ENCODE assay signal across 1 cellular context in genomic region chr19:12365372-12366162, GRCh38.
A peak's percentile ranks its signal among the peaks of the same experiment; 100 is the strongest.
TF ChIP-seq lines count a peak whose summit lies in the region.

Gene ZNF442 (minus strand): TSS chr19:12365683. CDS start chr19:12363631, 2,052 bp downstream.

TF ChIP-seq in HepG2, 621 proteins besides CTCF, POLR2A, EP300 and RAD21 (continued from another document and continues in another):
- TF ChIP-seq, protein P1, sequence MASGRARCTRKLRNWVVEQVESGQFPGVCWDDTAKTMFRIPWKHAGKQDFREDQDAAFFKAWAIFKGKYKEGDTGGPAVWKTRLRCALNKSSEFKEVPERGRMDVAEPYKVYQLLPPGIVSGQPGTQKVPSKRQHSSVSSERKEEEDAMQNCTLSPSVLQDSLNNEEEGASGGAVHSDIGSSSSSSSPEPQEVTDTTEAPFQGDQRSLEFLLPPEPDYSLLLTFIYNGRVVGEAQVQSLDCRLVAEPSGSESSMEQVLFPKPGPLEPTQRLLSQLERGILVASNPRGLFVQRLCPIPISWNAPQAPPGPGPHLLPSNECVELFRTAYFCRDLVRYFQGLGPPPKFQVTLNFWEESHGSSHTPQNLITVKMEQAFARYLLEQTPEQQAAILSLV (CRISPR knock-in tag; IDR thresholded peaks at IDR 0.05; ENCODE audit: borderline replicate concordance), result no peak
- TF ChIP-seq, protein P2, sequence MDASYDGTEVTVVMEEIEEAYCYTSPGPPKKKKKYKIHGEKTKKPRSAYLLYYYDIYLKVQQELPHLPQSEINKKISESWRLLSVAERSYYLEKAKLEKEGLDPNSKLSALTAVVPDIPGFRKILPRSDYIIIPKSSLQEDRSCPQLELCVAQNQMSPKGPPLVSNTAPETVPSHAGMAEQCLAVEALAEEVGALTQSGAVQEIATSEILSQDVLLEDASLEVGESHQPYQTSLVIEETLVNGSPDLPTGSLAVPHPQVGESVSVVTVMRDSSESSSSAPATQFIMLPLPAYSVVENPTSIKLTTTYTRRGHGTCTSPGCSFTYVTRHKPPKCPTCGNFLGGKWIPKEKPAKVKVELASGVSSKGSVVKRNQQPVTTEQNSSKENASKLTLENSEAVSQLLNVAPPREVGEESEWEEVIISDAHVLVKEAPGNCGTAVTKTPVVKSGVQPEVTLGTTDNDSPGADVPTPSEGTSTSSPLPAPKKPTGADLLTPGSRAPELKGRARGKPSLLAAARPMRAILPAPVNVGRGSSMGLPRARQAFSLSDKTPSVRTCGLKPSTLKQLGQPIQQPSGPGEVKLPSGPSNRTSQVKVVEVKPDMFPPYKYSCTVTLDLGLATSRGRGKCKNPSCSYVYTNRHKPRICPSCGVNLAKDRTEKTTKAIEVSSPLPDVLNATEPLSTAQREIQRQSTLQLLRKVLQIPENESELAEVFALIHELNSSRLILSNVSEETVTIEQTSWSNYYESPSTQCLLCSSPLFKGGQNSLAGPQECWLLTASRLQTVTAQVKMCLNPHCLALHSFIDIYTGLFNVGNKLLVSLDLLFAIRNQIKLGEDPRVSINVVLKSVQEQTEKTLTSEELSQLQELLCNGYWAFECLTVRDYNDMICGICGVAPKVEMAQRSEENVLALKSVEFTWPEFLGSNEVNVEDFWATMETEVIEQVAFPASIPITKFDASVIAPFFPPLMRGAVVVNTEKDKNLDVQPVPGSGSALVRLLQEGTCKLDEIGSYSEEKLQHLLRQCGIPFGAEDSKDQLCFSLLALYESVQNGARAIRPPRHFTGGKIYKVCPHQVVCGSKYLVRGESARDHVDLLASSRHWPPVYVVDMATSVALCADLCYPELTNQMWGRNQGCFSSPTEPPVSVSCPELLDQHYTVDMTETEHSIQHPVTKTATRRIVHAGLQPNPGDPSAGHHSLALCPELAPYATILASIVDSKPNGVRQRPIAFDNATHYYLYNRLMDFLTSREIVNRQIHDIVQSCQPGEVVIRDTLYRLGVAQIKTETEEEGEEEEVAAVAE (CRISPR knock-in tag; IDR thresholded peaks at IDR 0.05; ENCODE audit: borderline replicate concordance), result peak; percentile 51; the same call in 1 of the 2 replicates
- TF ChIP-seq SAP130 (CRISPR knock-in tag; IDR thresholded peaks at IDR 0.05; ENCODE audit: low read depth) (peak; percentile 81), ZNF564 (CRISPR knock-in tag; IDR thresholded peaks at IDR 0.05) (peak; percentile 93; the same call in 1 of the 2 replicates), MEIS2 (CRISPR knock-in tag; IDR thresholded peaks at IDR 0.05) (peak; percentile 67), ZNF484 (CRISPR knock-in tag; IDR thresholded peaks at IDR 0.05; ENCODE audit: borderline replicate concordance, low read depth) (no peak), CBX5 (CRISPR knock-in tag; IDR thresholded peaks at IDR 0.05; ENCODE audit: borderline replicate concordance) (0 out of 2 replicates have a peak, but pooled peaks have one; percentile 71), ZBTB7B (CRISPR knock-in tag; IDR thresholded peaks at IDR 0.05) (peak; percentile 90), MEF2D (CRISPR knock-in tag; IDR thresholded peaks at IDR 0.05) (peak; percentile 51; the same call in 1 of the 2 replicates), ZFP37 (CRISPR knock-in tag; IDR thresholded peaks at IDR 0.05; ENCODE audit: borderline replicate concordance) (0 out of 2 replicates have a peak, but pooled peaks have one; percentile 36), ZSCAN5A (CRISPR knock-in tag; IDR thresholded peaks at IDR 0.05; ENCODE audit: borderline replicate concordance) (peak; percentile 42; the same call in 1 of the 2 replicates), MXD4 (CRISPR knock-in tag; IDR thresholded peaks at IDR 0.05) (peak; percentile 32; the same call in 1 of the 2 replicates), NFE2L1 (CRISPR knock-in tag; IDR thresholded peaks at IDR 0.05; ENCODE audit: borderline replicate concordance) (no peak), ZMYM2 (CRISPR knock-in tag; IDR thresholded peaks at IDR 0.05) (no peak; the same call in 1 of the 2 replicates), ZNF800 (CRISPR knock-in tag; IDR thresholded peaks at IDR 0.05) (no peak), RFXAP (CRISPR knock-in tag; IDR thresholded peaks at IDR 0.05; ENCODE audit: borderline replicate concordance) (0 out of 2 replicates have a peak, but pooled peaks have one; percentile 32), TBX2 (CRISPR knock-in tag; IDR thresholded peaks at IDR 0.05; ENCODE audit: borderline replicate concordance) (peak; percentile 58; the same call in 1 of the 2 replicates), ZNF317 (CRISPR knock-in tag; IDR thresholded peaks at IDR 0.05) (no peak), ZNF562 (CRISPR knock-in tag; IDR thresholded peaks at IDR 0.05; ENCODE audit: borderline replicate concordance) (no peak), ZNF546 (CRISPR knock-in tag; conservative IDR thresholded peaks at IDR 0.05) (no peak; the same call in 1 of the 2 replicates), ZBTB4 (CRISPR knock-in tag; IDR thresholded peaks at IDR 0.05; ENCODE audit: borderline replicate concordance) (no peak), DPF2 (CRISPR knock-in tag; IDR thresholded peaks at IDR 0.05; ENCODE audit: borderline replicate concordance, low read depth) (no peak), ZFP36L1 (CRISPR knock-in tag; IDR thresholded peaks at IDR 0.05) (peak; percentile 90), ZNF615 (CRISPR knock-in tag; IDR thresholded peaks at IDR 0.05; ENCODE audit: borderline replicate concordance) (no peak), PBX3 (CRISPR knock-in tag; IDR thresholded peaks at IDR 0.05; ENCODE audit: borderline replicate concordance) (peak; percentile 36; the same call in 1 of the 2 replicates), SOX5 (CRISPR knock-in tag; IDR thresholded peaks at IDR 0.05; ENCODE audit: borderline replicate concordance) (peak; percentile 17; the same call in 1 of the 2 replicates), ZSCAN9 (CRISPR knock-in tag; IDR thresholded peaks at IDR 0.05; ENCODE audit: borderline replicate concordance) (no peak), STAG1 (CRISPR knock-in tag; IDR thresholded peaks at IDR 0.05) (peak; percentile 79), PHF20 (CRISPR knock-in tag; IDR thresholded peaks at IDR 0.05) (peak; percentile 90), IKZF1 (IDR thresholded peaks at IDR 0.05) (no peak), PITX1 (CRISPR knock-in tag; IDR thresholded peaks at IDR 0.05) (peak; percentile 46; the same call in 1 of the 2 replicates), ZBTB43 (CRISPR knock-in tag; conservative IDR thresholded peaks at IDR 0.05) (0 out of 2 replicates have a peak, but pooled peaks have one; percentile 59), NKX3-1 (CRISPR knock-in tag; IDR thresholded peaks at IDR 0.05) (peak; percentile 65; the same call in 1 of the 2 replicates), ZNF749 (CRISPR knock-in tag; IDR thresholded peaks at IDR 0.05; ENCODE audit: borderline replicate concordance) (0 out of 2 replicates have a peak, but pooled peaks have one; percentile 35), SP4 (CRISPR knock-in tag; IDR thresholded peaks at IDR 0.05) (peak; percentile 93), ZNF441 (CRISPR knock-in tag; IDR thresholded peaks at IDR 0.05; ENCODE audit: borderline replicate concordance) (no peak; the same call in 1 of the 2 replicates)
- TF ChIP-seq, protein P3, sequence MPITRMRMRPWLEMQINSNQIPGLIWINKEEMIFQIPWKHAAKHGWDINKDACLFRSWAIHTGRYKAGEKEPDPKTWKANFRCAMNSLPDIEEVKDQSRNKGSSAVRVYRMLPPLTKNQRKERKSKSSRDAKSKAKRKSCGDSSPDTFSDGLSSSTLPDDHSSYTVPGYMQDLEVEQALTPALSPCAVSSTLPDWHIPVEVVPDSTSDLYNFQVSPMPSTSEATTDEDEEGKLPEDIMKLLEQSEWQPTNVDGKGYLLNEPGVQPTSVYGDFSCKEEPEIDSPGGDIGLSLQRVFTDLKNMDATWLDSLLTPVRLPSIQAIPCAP (CRISPR knock-in tag; IDR thresholded peaks at IDR 0.05; ENCODE audit: low read depth), result no peak
- TF ChIP-seq, protein P4, sequence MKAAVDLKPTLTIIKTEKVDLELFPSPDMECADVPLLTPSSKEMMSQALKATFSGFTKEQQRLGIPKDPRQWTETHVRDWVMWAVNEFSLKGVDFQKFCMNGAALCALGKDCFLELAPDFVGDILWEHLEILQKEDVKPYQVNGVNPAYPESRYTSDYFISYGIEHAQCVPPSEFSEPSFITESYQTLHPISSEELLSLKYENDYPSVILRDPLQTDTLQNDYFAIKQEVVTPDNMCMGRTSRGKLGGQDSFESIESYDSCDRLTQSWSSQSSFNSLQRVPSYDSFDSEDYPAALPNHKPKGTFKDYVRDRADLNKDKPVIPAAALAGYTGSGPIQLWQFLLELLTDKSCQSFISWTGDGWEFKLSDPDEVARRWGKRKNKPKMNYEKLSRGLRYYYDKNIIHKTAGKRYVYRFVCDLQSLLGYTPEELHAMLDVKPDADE (CRISPR knock-in tag; IDR thresholded peaks at IDR 0.05), result no peak
